10 cellular contexts compared by ENCODE assay signal in the genomic region with DNA sequence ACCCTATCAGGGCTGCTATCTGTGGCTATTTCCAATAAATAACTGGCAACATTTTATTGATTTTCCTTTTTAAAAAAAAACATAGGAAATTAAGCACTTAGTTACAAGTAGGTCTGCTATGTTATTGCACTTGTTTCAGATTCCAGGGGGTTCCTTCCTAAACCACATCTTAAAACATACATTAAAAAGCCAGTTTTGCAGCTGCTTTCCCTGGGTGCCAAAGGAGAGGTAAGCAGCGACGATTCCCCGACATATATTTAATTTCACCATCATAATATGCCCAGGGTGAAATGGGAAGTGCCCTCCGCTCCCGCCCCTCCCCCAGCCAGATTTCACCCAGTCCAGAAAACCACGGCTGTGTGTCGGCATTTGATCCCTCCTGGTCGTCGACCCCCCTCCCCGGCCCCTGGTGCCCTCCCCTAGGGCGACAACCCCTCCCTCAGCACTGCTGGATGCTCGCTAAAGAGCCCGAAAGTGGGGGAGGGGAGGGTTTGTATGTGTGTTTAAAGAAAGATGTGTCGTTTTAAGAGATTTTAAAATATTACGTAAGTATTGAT. TPM values are rescaled to one million over a fixed set of nuclear protein-coding genes. Genes with fewer than 3 reads are reported as not detected.
DNase-seq lines count a peak whose midpoint lies in the region; TF ChIP-seq lines count a peak whose summit lies in the region.
"Had no signal": no experiment of that assay in that cellular context is flagged by ENCODE, and none has a peak within 500 bp of the region (broad histone marks: within the 10 kb centered on the region; RNA-seq: fewer than 3 reads in every experiment).

No MANE protein-coding gene starts in this region.

- peaks cover 4% of the 10 kb centered on the region for H3K36me3 Mint-ChIP-seq in glutamatergic neuron (ENCODE audit: unreplicated experiment)

- H3K27ac ChIP-seq in spleen = peak overlapping the region; percentile 9 to 92 (median 85)
- no peak overlapping the region for H3K27ac ChIP-seq in caudate nucleus (ENCODE audit: low read depth, low read length)

- H3K9me3 Mint-ChIP-seq in glutamatergic neuron (ENCODE audit: unreplicated experiment) = peaks cover 4% of the 10 kb centered on the region

- H3K9me3 ChIP-seq in spleen = no peaks in the 10 kb centered on the region

- TF ChIP-seq CTCF in glutamatergic neuron (IDR thresholded peaks at IDR 0.05; ENCODE audit: partially characterized antibody, unreplicated experiment) (no peak), spleen (IDR thresholded peaks at IDR 0.05 in 8 of 11, conservative IDR thresholded peaks at IDR 0.05 in 3 of 11) (no peak)

- peak overlapping the region; percentile 10 to 94 (median 77) for H3K4me3 ChIP-seq in spleen

- peaks cover 15 to 70% (median 50%) of the 10 kb centered on the region in 6 donors for H3K4me1 ChIP-seq in spleen

- H3K4me3 Mint-ChIP-seq in glutamatergic neuron (ENCODE audit: unreplicated experiment) = peak overlapping the region; percentile 81

- H3K36me3 ChIP-seq in spleen = no peaks in the 10 kb centered on the region

- intact Hi-C loops in spleen (cut with DNase I; ENCODE audit: low total_unique reads) = loop anchor here (10.0 kb wide), 1 partner anchor 1252 kb away; no protein-coding TSS in a partner anchor

- DNase-seq in NCI-H82 (lab: John Stamatoyannopoulos, UW) (peak; percentile 45), NCI-H82 treated with DMSO at 0.1 percent for 48 hours (lab: John Stamatoyannopoulos, UW; ENCODE audit: unreplicated experiment) (no peak), glutamatergic neuron (peak; percentile 31), spleen (peak; percentile 85), caudate nucleus (lab: John Stamatoyannopoulos, UW) (no peak), T-helper 1 cell (no peak), NCI-H2196 (lab: John Stamatoyannopoulos, UW; ENCODE audit: unreplicated experiment) (no peak)
- DNase-seq: dermis blood vessel endothelial cell, occipital lobe had no signal

- H3K4me1 Mint-ChIP-seq in glutamatergic neuron (ENCODE audit: low read depth, unreplicated experiment) = peaks cover 8% of the 10 kb centered on the region

- TF ChIP-seq POLR2A in Raji (IDR thresholded peaks at IDR 0.05; ENCODE audit: insufficient read depth, low read depth, low read length) (peak; percentile 26; the same call in 1 of the 2 replicates), spleen (IDR thresholded peaks at IDR 0.05) (no peak)

- 1 to 3% (median 2%) methylated on average over 15 of the region's 15 CpGs for WGBS in spleen, 5 donors

- H3K27me3 ChIP-seq in spleen (replicated peaks in 1 of 7) = peaks cover 0 to 88% (median 29%) of the 10 kb centered on the region in 7 donors

- H3K27me3 Mint-ChIP-seq in glutamatergic neuron (ENCODE audit: unreplicated experiment) = peaks cover 9% of the 10 kb centered on the region

- H3K27ac Mint-ChIP-seq in glutamatergic neuron (ENCODE audit: unreplicated experiment) = no peak overlapping the region

RNA-seq across cellular contexts. Expression of gene BCL11A, which starts 3.1 kb away (rescaled TPM):
- total RNA-seq in glutamatergic neuron (ENCODE audit: unreplicated experiment) (29.1 TPM), spleen (100 to 1,000 TPM in 3 of 7 donors, 10 to 100 TPM in 4; 65.9 to 121 (median 92.7) TPM)
- 10 to 100 TPM; 41.1 to 61.6 (median 44.8) TPM for polyA plus RNA-seq in spleen

Comparison
In these comparisons a context has a peak if more than half of its experiments do, and no peak if none do; other contexts are left out.
1. DNase-seq: peak in NCI-H82 (single experiment), glutamatergic neuron (single experiment) and spleen (single experiment); none in NCI-H82 treated with DMSO at 0.1 percent for 48 hours (single experiment), caudate nucleus (0 of 61), T-helper 1 cell (0 of 5) and NCI-H2196 (single experiment).